Comparison of ENCODE assay signal across 2 cellular contexts in the genomic region with DNA sequence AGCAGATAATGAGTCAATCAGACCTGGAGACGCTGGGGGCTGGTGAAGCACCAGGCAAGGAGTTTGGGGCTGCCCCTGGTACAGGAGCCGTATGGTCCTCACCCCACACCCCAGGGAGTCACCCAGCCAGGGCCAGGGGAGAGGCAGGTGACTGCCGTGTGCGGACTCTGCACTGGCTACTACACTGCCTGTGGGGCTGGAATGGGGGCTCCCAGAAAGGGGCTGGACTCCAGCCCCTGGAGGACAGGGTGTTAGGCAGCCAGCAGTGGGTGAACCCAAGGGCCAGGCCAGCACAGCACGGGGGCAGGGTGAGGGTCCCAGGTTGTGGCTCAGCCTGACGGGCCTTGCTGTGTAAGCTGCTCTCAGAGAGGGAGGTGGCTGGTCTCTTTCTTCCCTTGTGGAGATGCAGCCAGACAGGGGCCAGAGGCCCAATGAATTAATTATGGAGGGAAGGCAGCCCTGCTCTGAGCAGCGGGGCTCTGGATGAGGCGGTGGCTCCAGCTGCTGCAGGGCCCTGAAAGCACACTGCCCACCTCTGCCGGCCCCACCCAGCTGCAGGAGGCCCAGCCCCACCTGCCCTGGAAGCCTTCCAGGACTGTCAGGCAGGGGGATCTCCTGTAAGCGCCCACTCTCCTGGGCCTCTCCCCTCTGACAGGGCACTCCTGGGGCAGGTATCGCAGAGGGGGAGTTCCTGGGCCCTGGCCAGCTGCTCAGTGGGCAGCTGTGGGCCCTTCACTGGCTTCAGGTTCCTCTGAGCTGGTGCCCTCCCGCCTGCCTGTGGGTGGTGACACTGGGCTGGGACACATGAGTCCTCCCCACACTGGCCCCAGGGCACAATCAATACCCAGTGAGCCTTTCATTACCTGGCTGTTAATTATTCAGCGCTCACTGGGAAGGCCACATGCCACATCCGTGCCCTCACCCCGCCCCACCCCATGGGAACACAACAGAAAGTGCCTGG.
TF ChIP-seq lines count a peak whose summit lies in the region.

No MANE protein-coding gene starts in this region.

TF ChIP-seq in SK-N-SH, 30 proteins besides CTCF, POLR2A, EP300 and RAD21 (continued from another document):
- TF ChIP-seq, protein P1, sequence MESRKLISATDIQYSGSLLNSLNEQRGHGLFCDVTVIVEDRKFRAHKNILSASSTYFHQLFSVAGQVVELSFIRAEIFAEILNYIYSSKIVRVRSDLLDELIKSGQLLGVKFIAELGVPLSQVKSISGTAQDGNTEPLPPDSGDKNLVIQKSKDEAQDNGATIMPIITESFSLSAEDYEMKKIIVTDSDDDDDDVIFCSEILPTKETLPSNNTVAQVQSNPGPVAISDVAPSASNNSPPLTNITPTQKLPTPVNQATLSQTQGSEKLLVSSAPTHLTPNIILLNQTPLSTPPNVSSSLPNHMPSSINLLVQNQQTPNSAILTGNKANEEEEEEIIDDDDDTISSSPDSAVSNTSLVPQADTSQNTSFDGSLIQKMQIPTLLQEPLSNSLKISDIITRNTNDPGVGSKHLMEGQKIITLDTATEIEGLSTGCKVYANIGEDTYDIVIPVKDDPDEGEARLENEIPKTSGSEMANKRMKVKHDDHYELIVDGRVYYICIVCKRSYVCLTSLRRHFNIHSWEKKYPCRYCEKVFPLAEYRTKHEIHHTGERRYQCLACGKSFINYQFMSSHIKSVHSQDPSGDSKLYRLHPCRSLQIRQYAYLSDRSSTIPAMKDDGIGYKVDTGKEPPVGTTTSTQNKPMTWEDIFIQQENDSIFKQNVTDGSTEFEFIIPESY (IDR thresholded peaks at IDR 0.05; ENCODE audit: borderline replicate concordance, low read depth): no peak
- no peak for TF ChIP-seq POLR2AphosphoS5 (IDR thresholded peaks at IDR 0.05; ENCODE audit: low read depth, low read length)

TF ChIP-seq in SK-N-SH treated with all-trans-retinoic acid at 6 μM for 48 hours, 23 proteins besides CTCF, POLR2A, EP300 and RAD21 (continued from another document):
- TF ChIP-seq TOX (CRISPR knock-in tag; IDR thresholded peaks at IDR 0.05; ENCODE audit: borderline replicate concordance) (no peak), GLIS3 (CRISPR knock-in tag; IDR thresholded peaks at IDR 0.05) (no peak), ESRRG (CRISPR knock-in tag; IDR thresholded peaks at IDR 0.05) (no peak), OSR1 (CRISPR knock-in tag; IDR thresholded peaks at IDR 0.05) (no peak), ZNF8 (CRISPR knock-in tag; IDR thresholded peaks at IDR 0.05) (no peak), ZC3H10 (CRISPR knock-in tag; IDR thresholded peaks at IDR 0.05) (no peak), RARB (CRISPR knock-in tag; IDR thresholded peaks at IDR 0.05) (no peak), CSDC2 (CRISPR knock-in tag; IDR thresholded peaks at IDR 0.05) (no peak)
- TF ChIP-seq, protein P2, sequence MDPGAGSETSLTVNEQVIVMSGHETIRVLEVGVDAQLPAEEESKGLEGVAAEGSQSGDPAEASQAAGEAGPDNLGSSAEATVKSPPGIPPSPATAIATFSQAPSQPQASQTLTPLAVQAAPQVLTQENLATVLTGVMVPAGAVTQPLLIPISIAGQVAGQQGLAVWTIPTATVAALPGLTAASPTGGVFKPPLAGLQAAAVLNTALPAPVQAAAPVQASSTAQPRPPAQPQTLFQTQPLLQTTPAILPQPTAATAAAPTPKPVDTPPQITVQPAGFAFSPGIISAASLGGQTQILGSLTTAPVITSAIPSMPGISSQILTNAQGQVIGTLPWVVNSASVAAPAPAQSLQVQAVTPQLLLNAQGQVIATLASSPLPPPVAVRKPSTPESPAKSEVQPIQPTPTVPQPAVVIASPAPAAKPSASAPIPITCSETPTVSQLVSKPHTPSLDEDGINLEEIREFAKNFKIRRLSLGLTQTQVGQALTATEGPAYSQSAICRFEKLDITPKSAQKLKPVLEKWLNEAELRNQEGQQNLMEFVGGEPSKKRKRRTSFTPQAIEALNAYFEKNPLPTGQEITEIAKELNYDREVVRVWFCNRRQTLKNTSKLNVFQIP (CRISPR knock-in tag; IDR thresholded peaks at IDR 0.05; ENCODE audit: borderline replicate concordance, low read depth): no peak
- TF ChIP-seq, protein P3, sequence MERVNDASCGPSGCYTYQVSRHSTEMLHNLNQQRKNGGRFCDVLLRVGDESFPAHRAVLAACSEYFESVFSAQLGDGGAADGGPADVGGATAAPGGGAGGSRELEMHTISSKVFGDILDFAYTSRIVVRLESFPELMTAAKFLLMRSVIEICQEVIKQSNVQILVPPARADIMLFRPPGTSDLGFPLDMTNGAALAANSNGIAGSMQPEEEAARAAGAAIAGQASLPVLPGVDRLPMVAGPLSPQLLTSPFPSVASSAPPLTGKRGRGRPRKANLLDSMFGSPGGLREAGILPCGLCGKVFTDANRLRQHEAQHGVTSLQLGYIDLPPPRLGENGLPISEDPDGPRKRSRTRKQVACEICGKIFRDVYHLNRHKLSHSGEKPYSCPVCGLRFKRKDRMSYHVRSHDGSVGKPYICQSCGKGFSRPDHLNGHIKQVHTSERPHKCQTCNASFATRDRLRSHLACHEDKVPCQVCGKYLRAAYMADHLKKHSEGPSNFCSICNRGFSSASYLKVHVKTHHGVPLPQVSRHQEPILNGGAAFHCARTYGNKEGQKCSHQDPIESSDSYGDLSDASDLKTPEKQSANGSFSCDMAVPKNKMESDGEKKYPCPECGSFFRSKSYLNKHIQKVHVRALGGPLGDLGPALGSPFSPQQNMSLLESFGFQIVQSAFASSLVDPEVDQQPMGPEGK (CRISPR knock-in tag; IDR thresholded peaks at IDR 0.05; ENCODE audit: borderline replicate concordance): no peak
- TF ChIP-seq, protein P4, sequence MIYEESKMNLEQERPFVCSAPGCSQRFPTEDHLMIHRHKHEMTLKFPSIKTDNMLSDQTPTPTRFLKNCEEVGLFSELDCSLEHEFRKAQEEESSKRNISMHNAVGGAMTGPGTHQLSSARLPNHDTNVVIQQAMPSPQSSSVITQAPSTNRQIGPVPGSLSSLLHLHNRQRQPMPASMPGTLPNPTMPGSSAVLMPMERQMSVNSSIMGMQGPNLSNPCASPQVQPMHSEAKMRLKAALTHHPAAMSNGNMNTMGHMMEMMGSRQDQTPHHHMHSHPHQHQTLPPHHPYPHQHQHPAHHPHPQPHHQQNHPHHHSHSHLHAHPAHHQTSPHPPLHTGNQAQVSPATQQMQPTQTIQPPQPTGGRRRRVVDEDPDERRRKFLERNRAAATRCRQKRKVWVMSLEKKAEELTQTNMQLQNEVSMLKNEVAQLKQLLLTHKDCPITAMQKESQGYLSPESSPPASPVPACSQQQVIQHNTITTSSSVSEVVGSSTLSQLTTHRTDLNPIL (CRISPR knock-in tag; IDR thresholded peaks at IDR 0.05; ENCODE audit: low read depth): no peak
